In the genomic region with DNA sequence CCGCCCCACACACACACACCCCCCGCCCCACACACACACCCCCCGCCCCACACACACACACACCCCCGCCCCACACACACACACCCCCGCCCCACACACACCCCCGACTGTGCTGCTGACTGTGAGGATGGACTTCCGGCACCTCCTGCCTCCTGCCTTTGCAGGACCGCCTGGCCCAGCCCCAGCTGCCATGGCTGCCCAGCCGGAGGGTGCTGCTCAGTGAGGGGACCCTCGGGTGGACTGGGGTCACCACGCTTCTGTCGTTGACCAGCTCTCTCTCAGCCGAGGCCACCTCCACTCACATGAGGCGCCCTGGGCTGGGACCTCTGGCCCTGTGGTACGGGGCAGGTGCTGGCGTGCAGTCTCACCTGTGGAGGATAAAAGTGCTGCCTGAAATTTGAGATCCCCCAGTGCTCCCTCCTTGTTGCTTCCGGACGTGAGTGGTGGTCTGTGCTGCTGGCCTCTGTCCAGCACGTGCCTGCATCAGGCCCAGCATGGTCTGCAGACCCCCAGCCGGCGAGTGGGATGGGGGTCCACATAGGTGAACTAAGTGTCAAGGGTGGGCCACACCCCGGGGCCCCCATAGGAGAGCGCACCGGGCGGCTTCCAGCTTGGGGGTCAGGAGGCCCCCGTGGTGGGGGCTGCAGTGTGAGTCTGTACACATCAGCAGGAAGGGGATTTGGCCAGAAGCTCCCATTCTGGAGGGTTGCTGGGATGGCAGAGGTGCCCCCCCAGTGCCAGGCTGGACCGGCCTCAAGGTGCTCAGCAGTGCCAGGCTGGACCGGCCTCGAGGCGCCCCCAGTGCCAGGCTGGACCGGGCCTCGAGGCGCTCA, we compare ENCODE assay signal across 17 cellular contexts. TPM values are rescaled to one million over a fixed set of nuclear protein-coding genes. Genes with fewer than 3 reads are reported as not detected.
DNase-seq lines count a peak whose midpoint lies in the region; ATAC-seq, FAIRE-seq and TF ChIP-seq lines count a peak whose summit lies in the region.
"Had no signal": no experiment of that assay in that cellular context is flagged by ENCODE, and none has a peak within 500 bp of the region (broad histone marks: within the 10 kb centered on the region; RNA-seq: fewer than 3 reads in every experiment).

No MANE protein-coding gene starts in this region.

- no peak for FAIRE-seq in GM19239 (lab: Jason Lieb, UNC)
- FAIRE-seq: colon, GM12892 had no signal

- no peak overlapping the region for H3K4me3 Mint-ChIP-seq in stimulated activated naive CD8-positive, alpha-beta T cell treated with anti-CD3 and anti-CD28 coated beads, Interleukin-15, amount 100 ng/mL, for 72 hours
- H3K4me3 Mint-ChIP-seq in progenitor cell of endocrine pancreas (ENCODE audit: low read depth), result no peak overlapping the region
- H3K4me3 Mint-ChIP-seq: activated CD4-positive, alpha-beta T cell treated with anti-CD3 and anti-CD28 coated beads, Interleukin-2, amount 10 ng/mL, durations not matched to agents 7 days and 5 days; activated T-cell treated with anti-CD3 and anti-CD28 coated beads, Interleukin-2, amount 50 U/mL, for 24 hours had no signal

- H3K27me3 Mint-ChIP-seq in stimulated activated naive CD8-positive, alpha-beta T cell treated with anti-CD3 and anti-CD28 coated beads, Interleukin-15, amount 100 ng/mL, for 72 hours, result no peaks in the 10 kb centered on the region
- H3K27me3 Mint-ChIP-seq in progenitor cell of endocrine pancreas, result no peaks in the 10 kb centered on the region
- H3K27me3 Mint-ChIP-seq: activated CD4-positive, alpha-beta T cell treated with anti-CD3 and anti-CD28 coated beads, Interleukin-2, amount 10 ng/mL, durations not matched to agents 7 days and 5 days; activated T-cell treated with anti-CD3 and anti-CD28 coated beads, Interleukin-2, amount 50 U/mL, for 24 hours; CD8-positive, alpha-beta memory T cell had no signal

- H3K4me1 Mint-ChIP-seq in stimulated activated naive CD8-positive, alpha-beta T cell treated with anti-CD3 and anti-CD28 coated beads, Interleukin-15, amount 100 ng/mL, for 72 hours, result peaks cover 4% of the 10 kb centered on the region
- H3K4me1 Mint-ChIP-seq in progenitor cell of endocrine pancreas (ENCODE audit: low read depth), result peaks cover 27% of the 10 kb centered on the region

- no peak for DNase-seq in stimulated activated naive CD8-positive, alpha-beta T cell treated with anti-CD3 and anti-CD28 coated beads, Interleukin-15, amount 100 ng/mL, for 72 hours
- DNase-seq in stimulated activated naive CD8-positive, alpha-beta T cell treated with anti-CD3 and anti-CD28 coated beads, Interleukin-15, Interleukin-2, amounts not matched to agents 100 U/mL and 50 U/mL, for 24 hours, result no peak
- DNase-seq in left colon, result peak in 1 of 2 donors; percentile 77
- DNase-seq in progenitor cell of endocrine pancreas (ENCODE audit: low spot score, unreplicated experiment), result no peak
- no peak for DNase-seq in GM19239 (ENCODE audit: insufficient read length, low spot score)
- no peak for DNase-seq in activated CD4-positive, alpha-beta T cell treated with anti-CD3 and anti-CD28 coated beads for 4 hours
- no peak for DNase-seq in T-helper 1 cell
- DNase-seq: activated CD4-positive, alpha-beta T cell treated with anti-CD3 and anti-CD28 coated beads, Interleukin-2, amount 10 ng/mL, durations not matched to agents 7 days and 5 days; activated T-cell treated with anti-CD3 and anti-CD28 coated beads, Interleukin-2, amount 50 U/mL, for 24 hours; CD8-positive, alpha-beta memory T cell; hypothalamus; MG63; NCI-H2081; NCI-H774 had no signal

- intact Hi-C loops in left colon (cut with DNase I, micrococcal nuclease), result no loop called here

- H3K9me3 Mint-ChIP-seq in stimulated activated naive CD8-positive, alpha-beta T cell treated with anti-CD3 and anti-CD28 coated beads, Interleukin-15, amount 100 ng/mL, for 72 hours, result no peaks in the 10 kb centered on the region
- no peaks in the 10 kb centered on the region for H3K9me3 Mint-ChIP-seq in progenitor cell of endocrine pancreas (ENCODE audit: low read depth)
- H3K9me3 Mint-ChIP-seq: activated CD4-positive, alpha-beta T cell treated with anti-CD3 and anti-CD28 coated beads, Interleukin-2, amount 10 ng/mL, durations not matched to agents 7 days and 5 days; activated T-cell treated with anti-CD3 and anti-CD28 coated beads, Interleukin-2, amount 50 U/mL, for 24 hours had no signal

- ATAC-seq in stimulated activated naive CD8-positive, alpha-beta T cell treated with anti-CD3 and anti-CD28 coated beads, Interleukin-15, amount 100 ng/mL, for 72 hours, result peak; percentile 19
- no peak for ATAC-seq in stimulated activated naive CD8-positive, alpha-beta T cell treated with anti-CD3 and anti-CD28 coated beads, Interleukin-15, Interleukin-2, amounts not matched to agents 100 U/mL and 50 U/mL, for 24 hours
- ATAC-seq in left colon (peak; percentile 30), GM21723 (IDR thresholded peaks at IDR 0.05; ENCODE audit: unreplicated experiment) (no peak)

- H3K36me3 Mint-ChIP-seq in progenitor cell of endocrine pancreas (ENCODE audit: insufficient read depth), result peaks cover 22% of the 10 kb centered on the region

- no peak overlapping the region for H3K27ac Mint-ChIP-seq in stimulated activated naive CD8-positive, alpha-beta T cell treated with anti-CD3 and anti-CD28 coated beads, Interleukin-15, amount 100 ng/mL, for 72 hours
- H3K27ac Mint-ChIP-seq in progenitor cell of endocrine pancreas, result peak overlapping the region; percentile 52
- H3K27ac Mint-ChIP-seq: activated T-cell treated with anti-CD3 and anti-CD28 coated beads, Interleukin-2, amount 50 U/mL, for 24 hours had no signal

- TF ChIP-seq CTCF in progenitor cell of endocrine pancreas (IDR thresholded peaks at IDR 0.05; ENCODE audit: unreplicated experiment), result no peak

RNA-seq across cellular contexts. Expression of a gene that starts 11.2 kb away (rescaled TPM):
- total RNA-seq in left colon, result 100 to 1,000 TPM in 1 of 2 donors, 10 to 100 TPM in 1; 96.7 to 133 TPM
- 54.6 and 56.2 TPM in 2 replicates for total RNA-seq in progenitor cell of endocrine pancreas

Comparison
In these comparisons a context has a peak if more than half of its experiments do, and no peak if none do; other contexts are left out.
1. ATAC-seq: peak in stimulated activated naive CD8-positive, alpha-beta T cell treated with anti-CD3 and anti-CD28 coated beads, Interleukin-15, amount 100 ng/mL, for 72 hours (single experiment) and left colon (single experiment); none in stimulated activated naive CD8-positive, alpha-beta T cell treated with anti-CD3 and anti-CD28 coated beads, Interleukin-15, Interleukin-2, amounts not matched to agents 100 U/mL and 50 U/mL, for 24 hours (single experiment) and GM21723 (single experiment).